13 cellular contexts compared by ENCODE assay signal in the genomic region with DNA sequence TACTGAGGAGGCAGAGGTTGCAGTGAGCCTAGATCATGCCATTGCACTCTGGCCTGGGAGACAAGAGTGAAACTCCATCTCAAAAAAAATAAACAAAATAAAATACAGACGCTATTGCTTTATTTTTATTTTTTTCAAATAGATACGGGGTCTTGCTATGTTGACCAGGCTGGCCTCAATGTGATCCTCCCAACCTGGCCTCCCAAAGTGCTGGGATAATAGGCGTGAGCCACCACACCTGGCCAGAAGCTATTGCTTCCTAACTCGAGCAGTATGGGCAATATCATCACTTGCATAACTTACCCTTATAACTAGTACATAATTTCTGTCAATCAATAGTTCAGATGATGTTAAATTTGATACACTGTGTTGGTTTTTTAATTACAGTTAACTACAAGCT. TPM values are rescaled to one million over a fixed set of nuclear protein-coding genes. Genes with fewer than 3 reads are reported as not detected.
DNase-seq lines count a peak whose midpoint lies in the region; ATAC-seq, FAIRE-seq and TF ChIP-seq lines count a peak whose summit lies in the region.
"Had no signal": no experiment of that assay in that cellular context is flagged by ENCODE, and none has a peak within 500 bp of the region (broad histone marks: within the 10 kb centered on the region; RNA-seq: fewer than 3 reads in every experiment).

No MANE protein-coding gene starts in this region.

- no peaks in the 10 kb centered on the region for H3K27me3 Mint-ChIP-seq in osteocyte (ENCODE audit: unreplicated experiment)

- H4K91ac ChIP-seq in H1 (replicated peaks; ENCODE audit: insufficient read length, low read length) = no peak overlapping the region

- H2BK120ac ChIP-seq in H1 (replicated peaks; ENCODE audit: low read depth, low read length) = no peak overlapping the region

- H3K4ac ChIP-seq in H1 (replicated peaks; ENCODE audit: insufficient read length, low read depth, low read length) = no peak overlapping the region

- H3K9me3 ChIP-seq in DOHH2 (ENCODE audit: control insufficient read depth, insufficient read depth, low read length) (no peaks in the 10 kb centered on the region), Panc1 (ENCODE audit: control insufficient read depth, insufficient read depth, low read depth, low read length) (no peaks in the 10 kb centered on the region), H1 (ENCODE audit: insufficient read depth in 2 of 2, low read depth in 1 of 2, low read length in 1 of 2) (no peaks in the 10 kb centered on the region), transverse colon (no peaks in the 10 kb centered on the region)
- H3K9me3 ChIP-seq: body of pancreas, gastrocnemius medialis had no signal

- no peaks in the 10 kb centered on the region for H3K9me2 ChIP-seq in DOHH2 (replicated peaks; ENCODE audit: control insufficient read depth, low read length)

- no peak for FAIRE-seq in H1 (lab: Jason Lieb, UNC)

- ATAC-seq in Panc1 = no peak
- ATAC-seq: body of pancreas, gastrocnemius medialis, HCT116 had no signal

- no peak overlapping the region for H2BK5ac ChIP-seq in H1 (ENCODE audit: low read depth, low read length)

- no peak overlapping the region for H2BK15ac ChIP-seq in H1 (ENCODE audit: low read length)

- intact Hi-C loops in Panc1 (cut with micrococcal nuclease; ENCODE audit: unreplicated experiment) = no loop called here
- intact Hi-C loops in transverse colon (cut with DNase I; ENCODE audit: low total_unique reads) = no loop called here

- no peak for TF ChIP-seq RAD21 in H1 (IDR thresholded peaks at IDR 0.05 in 1 of 2, conservative IDR thresholded peaks at IDR 0.05 in 1 of 2; ENCODE audit: low read depth in 2 of 2, low read length in 2 of 2)

- TF ChIP-seq CTCF in DOHH2 (IDR thresholded peaks at IDR 0.05; ENCODE audit: low read depth, low read length, poor library complexity, severe bottlenecking) (no peak), Panc1 (IDR thresholded peaks at IDR 0.05) (no peak), H1 (IDR thresholded peaks at IDR 0.05; ENCODE audit: control extremely low read depth in 1 of 3, insufficient read depth in 1 of 3, low read depth in 1 of 3, low read length in 3 of 3) (no peak), osteocyte (IDR thresholded peaks at IDR 0.05) (no peak), transverse colon (IDR thresholded peaks at IDR 0.05) (no peak)

- peaks cover 7% of the 10 kb centered on the region; the same call in 1 of the 2 replicates for H3F3A ChIP-seq in DOHH2 (ENCODE audit: control insufficient read depth, insufficient read depth)

- DNase-seq in Panc1 (ENCODE audit: low read depth, low spot score) (no peak), H1 (ENCODE audit: low read depth in 1 of 2, low spot score in 2 of 2) (no peak), osteocyte (ENCODE audit: extremely low spot score, unreplicated experiment) (no peak), NCI-H1105 (lab: John Stamatoyannopoulos, UW) (no peak), transverse colon (no peak), caudate nucleus (lab: John Stamatoyannopoulos, UW) (no peak)
- DNase-seq: body of pancreas; gastrocnemius medialis; GF-D8; NCI-H1436; stimulated activated naive CD4-positive, alpha-beta T cell had no signal

- CTCF ChIA-PET in Panc1 (lab: Charles Lee) (no interaction called here), H1 (lab: Charles Lee; ENCODE audit: partially characterized antibody) (interaction anchor here (0.6 to 1.3 kb wide), 2 partner anchors 13 to 429 kb away, joined by 3 to 4 read pairs; no protein-coding TSS in a partner anchor)

- no peak overlapping the region for H2BK12ac ChIP-seq in H1 (ENCODE audit: low read depth, low read length)

- no peak overlapping the region for H3K23ac ChIP-seq in H1 (ENCODE audit: insufficient read length)

- H3K27ac ChIP-seq in DOHH2 (ENCODE audit: low read depth, low read length) (no peak overlapping the region), Panc1 (ENCODE audit: low read length) (no peak overlapping the region), H1 (ENCODE audit: low read depth, low read length) (no peak overlapping the region), transverse colon (peak overlapping the region in 1 of 4 donors; percentile 100), caudate nucleus (ENCODE audit: low read depth, low read length) (no peak overlapping the region)

- H3K9ac ChIP-seq in H1 (replicated peaks in 1 of 4; ENCODE audit: extremely low read depth in 1 of 4, low read depth in 3 of 4, low read length in 3 of 4) = 0 out of 7 replicates have a peak overlapping the region, but pooled peaks of 1 of the 4 experiments have one; percentile 15

- no peak overlapping the region for H4K8ac ChIP-seq in H1 (ENCODE audit: extremely low read depth, insufficient read depth, low read length)

- H2AK5ac ChIP-seq in H1 (ENCODE audit: low read depth, low read length) = no peak overlapping the region

- H4K5ac ChIP-seq in H1 (ENCODE audit: insufficient read length, low read depth, low read length) = no peak overlapping the region

- H3K23me2 ChIP-seq in H1 (ENCODE audit: low read depth, low read length) = peaks cover 7% of the 10 kb centered on the region; the same call in 1 of the 2 replicates

- H3K4me3 ChIP-seq in DOHH2 (ENCODE audit: low read length) = no peak overlapping the region
- H3K4me3 ChIP-seq in Panc1 (ENCODE audit: low read depth in 2 of 2, low read length in 2 of 2) = peak overlapping the region; percentile 94 to 96; a peak in 3 of 4 replicates
- 0 out of 8 replicates have a peak overlapping the region, but pooled peaks of 1 of the 4 experiments have one; percentile 93 for H3K4me3 ChIP-seq in H1 (ENCODE audit: extremely low read depth in 1 of 4, insufficient read depth in 2 of 4, low read depth in 3 of 4, low read length in 4 of 4)
- peak overlapping the region in 1 of 4 donors; percentile 92 for H3K4me3 ChIP-seq in transverse colon

- peaks cover 2% of the 10 kb centered on the region; the same call in 1 of the 2 replicates for H3K79me1 ChIP-seq in H1 (ENCODE audit: low read depth, low read length)

- H3K4me1 Mint-ChIP-seq in osteocyte (ENCODE audit: unreplicated experiment) = peaks cover 52% of the 10 kb centered on the region

- no peak overlapping the region for H2BK20ac ChIP-seq in H1 (ENCODE audit: low read length)

- no peak overlapping the region for H3K56ac ChIP-seq in H1 (replicated peaks; ENCODE audit: insufficient read length, low read depth, low read length)

- no TSS peak for BruUV-seq in Panc1 (replicated peaks; lab: Mats Ljungman, UMichigan)

- H3K4me3 Mint-ChIP-seq in osteocyte (ENCODE audit: unreplicated experiment) = peak overlapping the region; percentile 87

- H3K18ac ChIP-seq in H1 (ENCODE audit: extremely low read depth, low read length) = no peak overlapping the region

- H3K27ac Mint-ChIP-seq in osteocyte (ENCODE audit: unreplicated experiment) = peak overlapping the region; percentile 99

- peaks cover 94% of the 10 kb centered on the region for H3K79me2 ChIP-seq in DOHH2 (ENCODE audit: control insufficient read depth, low read length)
- peaks cover 48 to 78% of the 10 kb centered on the region in 2 experiments for H3K79me2 ChIP-seq in H1 (ENCODE audit: control insufficient read depth in 1 of 2, insufficient read depth in 2 of 2, low read length in 2 of 2)

- H3K14ac ChIP-seq in H1 (ENCODE audit: insufficient read length) = no peak overlapping the region

- TF ChIP-seq POLR2A in H1 (IDR thresholded peaks at IDR 0.05; ENCODE audit: control extremely low read depth in 1 of 2, low read depth in 2 of 2, low read length in 2 of 2) (0 out of 3 replicates have a peak, but pooled peaks of 1 of the 2 experiments have one; percentile 33), transverse colon (IDR thresholded peaks at IDR 0.05) (no peak)

- peaks cover 32% of the 10 kb centered on the region for H3K4me1 ChIP-seq in DOHH2 (ENCODE audit: control insufficient read depth, low read length)
- peaks cover 11% of the 10 kb centered on the region for H3K4me1 ChIP-seq in Panc1 (ENCODE audit: control insufficient read depth, insufficient read depth, low read length)
- H3K4me1 ChIP-seq in H1 (replicated peaks in 1 of 4; ENCODE audit: control insufficient read depth in 3 of 4, insufficient read depth in 4 of 4, low read length in 3 of 4) = peaks cover 0 to 4% (median 1%) of the 10 kb centered on the region in 4 experiments; a peak in 3 of 7 replicates
- peaks cover 33 to 65% (median 48%) of the 10 kb centered on the region in 4 donors for H3K4me1 ChIP-seq in transverse colon

- no peaks in the 10 kb centered on the region for H3K9me3 Mint-ChIP-seq in osteocyte (ENCODE audit: unreplicated experiment)

- TF ChIP-seq EP300 in H1 (IDR thresholded peaks at IDR 0.05; ENCODE audit: borderline replicate concordance in 1 of 2, low read depth in 2 of 2, low read length in 2 of 2) (no peak), transverse colon (IDR thresholded peaks at IDR 0.05; ENCODE audit: low read depth) (no peak)

- no peak overlapping the region for H2AFZ ChIP-seq in H1 (ENCODE audit: low read length)

- H3K27me3 ChIP-seq in DOHH2 (ENCODE audit: control insufficient read depth, low read length) (no peaks in the 10 kb centered on the region), Panc1 (ENCODE audit: control insufficient read depth, insufficient read depth, low read length) (no peaks in the 10 kb centered on the region), H1 (replicated peaks in 1 of 4; ENCODE audit: control insufficient read depth in 3 of 4, extremely low read depth in 1 of 4, insufficient read depth in 3 of 4, low read length in 3 of 4) (no peaks in the 10 kb centered on the region), transverse colon (no peaks in the 10 kb centered on the region)
- H3K27me3 ChIP-seq: body of pancreas, gastrocnemius medialis had no signal

- POLR2A ChIA-PET in Panc1 (lab: Charles Lee) (no interaction called here), H1 (lab: Charles Lee; ENCODE audit: partially characterized antibody) (interaction anchor here (0.7 to 2.6 kb wide), 6 partner anchors 16 to 807 kb away, joined by 3 to 8 read pairs (median 4); a partner anchor contains a TSS)

- H4K20me1 ChIP-seq in DOHH2 (ENCODE audit: control insufficient read depth, insufficient read depth, low read depth, low read length) = peaks cover 21% of the 10 kb centered on the region
- peaks cover 12 to 14% of the 10 kb centered on the region in 2 experiments for H4K20me1 ChIP-seq in H1 (replicated peaks in 1 of 2; ENCODE audit: control insufficient read depth in 1 of 2, insufficient read depth in 2 of 2, low read length in 2 of 2)

- WGBS in H1 (ENCODE audit: extremely low coverage in 1 of 2, insufficient coverage in 1 of 2, insufficient read length in 1 of 2, insufficient replicate concordance in 2 of 2, low coverage in 1 of 2, low lambda C conversion rate in 2 of 2, missing lambda C conversion rate in 1 of 2), 2 experiments = 93% methylated on average over 4 of the region's 4 CpGs; no CpG with 5 or more reads in 1 of the 2 experiments
- 70 to 76% methylated on average over 4 of the region's 4 CpGs for WGBS in transverse colon (ENCODE audit: low coverage in 1 of 2), 2 donors

- H3K36me3 ChIP-seq in DOHH2 (ENCODE audit: control insufficient read depth, low read length) (peaks cover 48% of the 10 kb centered on the region), Panc1 (ENCODE audit: control insufficient read depth, insufficient read depth, low read length) (peaks cover 13% of the 10 kb centered on the region), H1 (ENCODE audit: control insufficient read depth in 2 of 4, insufficient read depth in 4 of 4, low read length in 3 of 4) (no peaks in the 10 kb centered on the region; a peak in 1 of 8 replicates), transverse colon (no peaks in the 10 kb centered on the region)
- H3K36me3 ChIP-seq: gastrocnemius medialis had no signal

- H3K4me2 ChIP-seq in DOHH2 (ENCODE audit: low read length) (0 out of 2 replicates have a peak overlapping the region, but pooled peaks have one; percentile 94), H1 (ENCODE audit: insufficient read depth in 1 of 2, low read depth in 2 of 2, low read length in 2 of 2) (no peak overlapping the region)

- in situ Hi-C loops in Panc1 (cut with HindIII; ENCODE audit: low pct_unique_long_range_greater_than_20kb, low sequenced_read_pairs) = no loop called here
- in situ Hi-C loops in transverse colon (cut with MboI; ENCODE audit: low pct_ligation_motif_present in 1 of 4, low pct_unique_long_range_greater_than_20kb in 1 of 4, low sequenced_read_pairs in 3 of 4) = no loop called here

- peaks cover 10% of the 10 kb centered on the region for H3K36me3 Mint-ChIP-seq in osteocyte (ENCODE audit: unreplicated experiment)

RNA-seq across cellular contexts. Expression of a gene that starts 3.0 kb away (rescaled TPM):
- total RNA-seq in Panc1 (2021; ENCODE audit: unreplicated experiment) (126 TPM), osteocyte (250 and 252 TPM in 2 replicates), transverse colon (100 to 1,000 TPM in 2 of 4 donors, 10 to 100 TPM in 2; 89.6 to 109 (median 98.2) TPM)
- polyA plus RNA-seq in Panc1 (2012; ENCODE audit: insufficient read length) = 140 TPM
- 137 and 138 TPM in 2 replicates for total RNA-seq in H1 (2021; fragmentation: NEBNext Ultra II Directional; extraction: Animal tissue kit (Norgen Biotek cat#: 25700))
- polyA plus RNA-seq in H1 (2011; rRNA removed) = 165 and 173 TPM in 2 replicates
- 141 TPM for polyA plus RNA-seq in H1 (2011; cell fraction: cytosol; rRNA removed)
- 205 TPM for polyA plus RNA-seq in H1 (2011; cell fraction: nucleus; rRNA removed)
- 107 to 127 TPM (median 114 TPM) in 4 replicates for polyA plus RNA-seq in H1 (2012, experiment 1 of 2)
- 60.7 TPM for polyA plus RNA-seq in H1 (2012, experiment 2 of 2)
- 112 TPM for polyA plus RNA-seq in H1 (2013, experiment 1 of 2)
- polyA plus RNA-seq in H1 (2013, experiment 2 of 2) = 112 TPM
- 212 and 226 TPM in 2 replicates for polyA minus RNA-seq in H1 (2011; rRNA and poly(A)+ RNA removed)
- polyA minus RNA-seq in H1 (2011; cell fraction: cytosol; rRNA and poly(A)+ RNA removed) = 74.6 TPM
- polyA minus RNA-seq in H1 (2011; cell fraction: nucleus; rRNA and poly(A)+ RNA removed) = 181 TPM

RNA-seq across cellular contexts. Expression of a gene that starts 38.1 kb away (rescaled TPM):
- total RNA-seq in Panc1 (2021; ENCODE audit: unreplicated experiment) = 22.8 TPM
- polyA plus RNA-seq in Panc1 (2012; ENCODE audit: insufficient read length) = 10.1 TPM
- total RNA-seq in H1 (2021; fragmentation: NEBNext Ultra II Directional; extraction: Animal tissue kit (Norgen Biotek cat#: 25700)) = 10.8 and 12.1 TPM in 2 replicates
- 9.0 and 13.1 TPM in 2 replicates for polyA plus RNA-seq in H1 (2011; rRNA removed)
- 9.3 TPM for polyA plus RNA-seq in H1 (2011; cell fraction: cytosol; rRNA removed)
- polyA plus RNA-seq in H1 (2011; cell fraction: nucleus; rRNA removed) = 11.4 TPM
- polyA plus RNA-seq in H1 (2012, experiment 1 of 2) = 6.6 to 9.9 TPM (median 8.2 TPM) in 4 replicates
- 1.9 TPM for polyA plus RNA-seq in H1 (2012, experiment 2 of 2)
- polyA plus RNA-seq in H1 (2013, experiment 1 of 2) = 6.7 TPM
- 7.2 TPM for polyA plus RNA-seq in H1 (2013, experiment 2 of 2)
- 22.2 and 27.4 TPM in 2 replicates for polyA minus RNA-seq in H1 (2011; rRNA and poly(A)+ RNA removed)
- 17.6 TPM for polyA minus RNA-seq in H1 (2011; cell fraction: cytosol; rRNA and poly(A)+ RNA removed)
- 16.1 TPM for polyA minus RNA-seq in H1 (2011; cell fraction: nucleus; rRNA and poly(A)+ RNA removed)
- 15.3 and 15.8 TPM in 2 replicates for total RNA-seq in osteocyte
- total RNA-seq in transverse colon = 10 to 100 TPM in 3 of 4 donors, 1 to 10 TPM in 1; 4.2 to 34.8 (median 19.3) TPM

RNA-seq across cellular contexts. Expression of a gene that starts 50.0 kb away (rescaled TPM):
- total RNA-seq in Panc1 (2021; ENCODE audit: unreplicated experiment) (0.21 TPM), osteocyte (0.05 and 0.08 TPM in 2 replicates), transverse colon (not detected)
- polyA plus RNA-seq in Panc1 (2012; ENCODE audit: insufficient read length) = not detected
- not detected in 2 replicates for total RNA-seq in H1 (2021; fragmentation: NEBNext Ultra II Directional; extraction: Animal tissue kit (Norgen Biotek cat#: 25700))
- not detected in 2 replicates for polyA plus RNA-seq in H1 (2011; rRNA removed)
- not detected for polyA plus RNA-seq in H1 (2011; cell fraction: cytosol; rRNA removed)
- not detected for polyA plus RNA-seq in H1 (2011; cell fraction: nucleus; rRNA removed)
- polyA plus RNA-seq in H1 (2012, experiment 1 of 2) = not detected in 4 replicates
- polyA plus RNA-seq in H1 (2012, experiment 2 of 2) = not detected
- 0.04 TPM for polyA plus RNA-seq in H1 (2013, experiment 1 of 2)
- not detected for polyA plus RNA-seq in H1 (2013, experiment 2 of 2)
- 0.03 TPM in 1 of 2 replicates, not detected in the other for polyA minus RNA-seq in H1 (2011; rRNA and poly(A)+ RNA removed)
- polyA minus RNA-seq in H1 (2011; cell fraction: cytosol; rRNA and poly(A)+ RNA removed) = not detected
- polyA minus RNA-seq in H1 (2011; cell fraction: nucleus; rRNA and poly(A)+ RNA removed) = not detected
